In the genomic region with DNA sequence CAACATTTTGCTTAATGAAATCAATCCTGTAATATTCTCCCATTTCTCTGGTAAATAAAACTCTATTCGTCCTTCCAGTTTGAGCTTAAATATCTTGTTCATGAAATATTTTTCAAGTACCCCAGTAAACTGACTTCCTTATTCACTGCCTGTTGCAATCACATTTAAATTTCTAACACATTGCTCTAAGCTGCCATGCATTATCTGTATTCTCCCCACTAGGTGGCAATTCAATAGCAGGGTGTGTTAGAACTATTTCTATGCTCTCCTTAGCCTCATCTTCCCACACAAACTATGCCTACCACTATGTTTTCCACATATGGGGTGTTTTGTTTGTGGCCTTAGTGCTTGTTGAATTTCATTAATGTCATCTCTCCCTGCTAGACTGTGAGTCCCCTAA, we compare ENCODE assay signal across 8 cellular contexts.
DNase-seq lines count a peak whose midpoint lies in the region; ATAC-seq and TF ChIP-seq lines count a peak whose summit lies in the region.

No MANE protein-coding gene starts in this region.

- H3K9me3 ChIP-seq in MM.1S (replicated peaks; ENCODE audit: insufficient read depth, low read length) (no peaks in the 10 kb centered on the region), lung (ENCODE audit: control insufficient read depth in 2 of 2, insufficient read depth in 1 of 2, low read length in 1 of 2) (no peaks in the 10 kb centered on the region)

- no peaks in the 10 kb centered on the region for H3K36me3 ChIP-seq in MM.1S (replicated peaks; ENCODE audit: insufficient read depth, low read length)
- no peaks in the 10 kb centered on the region for H3K36me3 ChIP-seq in lung (ENCODE audit: control insufficient read depth in 2 of 2, insufficient read depth in 2 of 2, low read length in 2 of 2)

- peak; percentile 82 for ATAC-seq in lung (ENCODE audit: insufficient read depth, low FRiP score)
- ATAC-seq in activated CD4-positive, CD25-positive, alpha-beta regulatory T cell treated with anti-CD3 and anti-CD28 coated beads, Interleukin-2, amount 50 U/mL, for 24 hours: no peak

- H3K4me1 ChIP-seq in MM.1S (ENCODE audit: low read length) (no peaks in the 10 kb centered on the region), lung (ENCODE audit: control insufficient read depth in 2 of 2, insufficient read depth in 2 of 2, low read length in 2 of 2) (no peaks in the 10 kb centered on the region)

- TF ChIP-seq CTCF in MM.1S (IDR thresholded peaks at IDR 0.05; ENCODE audit: low read length) (peak; percentile 50), lung (IDR thresholded peaks at IDR 0.05; ENCODE audit: control extremely low read depth, extremely low read depth) (peak; percentile 47)

- H2AFZ ChIP-seq in MM.1S (ENCODE audit: low read length): no peak overlapping the region

- H3F3A ChIP-seq in MM.1S (ENCODE audit: insufficient read depth, low read length): no peaks in the 10 kb centered on the region

- no peak overlapping the region for H3K9ac ChIP-seq in MM.1S (ENCODE audit: low read length)

- DNase-seq in DMS153 (lab: John Stamatoyannopoulos, UW): peak; percentile 6
- no peak for DNase-seq in DMS153 treated with DMSO at 0.1 percent for 48 hours (lab: John Stamatoyannopoulos, UW; ENCODE audit: unreplicated experiment)
- DNase-seq in MM.1S: peak; percentile 45
- DNase-seq in cerebellar cortex (ENCODE audit: low spot score): peak; percentile 9
- DNase-seq in lung (ENCODE audit: low spot score): no peak
- no peak for DNase-seq in activated CD8-positive, alpha-beta memory T cell treated with anti-CD3 and anti-CD28 coated beads for 24 hours
- DNase-seq in erythroblast (lab: John Stamatoyannopoulos, UW): no peak

- no peak overlapping the region for H3K4me2 ChIP-seq in MM.1S (ENCODE audit: low read depth, low read length)

- no peaks in the 10 kb centered on the region for H3K9me2 ChIP-seq in MM.1S (replicated peaks; ENCODE audit: insufficient read depth, low read length)

- H4K20me1 ChIP-seq in MM.1S (ENCODE audit: insufficient read depth, low read length): no peaks in the 10 kb centered on the region

- no peak for TF ChIP-seq POLR2A in erythroblast (IDR thresholded peaks at IDR 0.05; ENCODE audit: low read length)

- 19 to 27% methylated on average over 1 of the region's 1 CpG for WGBS in lung, 2 donors

- H3K79me2 ChIP-seq in MM.1S (ENCODE audit: low read length): no peaks in the 10 kb centered on the region

- H3K27ac ChIP-seq in MM.1S (ENCODE audit: low read length) (no peak overlapping the region), lung (ENCODE audit: low read depth in 1 of 2, low read length in 1 of 2) (no peak overlapping the region)

- H3K27me3 ChIP-seq in MM.1S (replicated peaks; ENCODE audit: insufficient read depth, low read length) (no peaks in the 10 kb centered on the region), lung (ENCODE audit: control insufficient read depth, insufficient read depth) (no peaks in the 10 kb centered on the region)

- no peak overlapping the region for H3K4me3 ChIP-seq in MM.1S (ENCODE audit: low read length)
- no peak overlapping the region for H3K4me3 ChIP-seq in lung

Comparison
In these comparisons a context has a peak if more than half of its experiments do, and no peak if none do; other contexts are left out.
1. DNase-seq: peak in DMS153 (single experiment), MM.1S (single experiment) and cerebellar cortex (single experiment); none in DMS153 treated with DMSO at 0.1 percent for 48 hours (single experiment), lung (single experiment), activated CD8-positive, alpha-beta memory T cell treated with anti-CD3 and anti-CD28 coated beads for 24 hours (single experiment) and erythroblast (0 of 2).